Comparison of ENCODE assay signal across 10 cellular contexts in the genomic region with DNA sequence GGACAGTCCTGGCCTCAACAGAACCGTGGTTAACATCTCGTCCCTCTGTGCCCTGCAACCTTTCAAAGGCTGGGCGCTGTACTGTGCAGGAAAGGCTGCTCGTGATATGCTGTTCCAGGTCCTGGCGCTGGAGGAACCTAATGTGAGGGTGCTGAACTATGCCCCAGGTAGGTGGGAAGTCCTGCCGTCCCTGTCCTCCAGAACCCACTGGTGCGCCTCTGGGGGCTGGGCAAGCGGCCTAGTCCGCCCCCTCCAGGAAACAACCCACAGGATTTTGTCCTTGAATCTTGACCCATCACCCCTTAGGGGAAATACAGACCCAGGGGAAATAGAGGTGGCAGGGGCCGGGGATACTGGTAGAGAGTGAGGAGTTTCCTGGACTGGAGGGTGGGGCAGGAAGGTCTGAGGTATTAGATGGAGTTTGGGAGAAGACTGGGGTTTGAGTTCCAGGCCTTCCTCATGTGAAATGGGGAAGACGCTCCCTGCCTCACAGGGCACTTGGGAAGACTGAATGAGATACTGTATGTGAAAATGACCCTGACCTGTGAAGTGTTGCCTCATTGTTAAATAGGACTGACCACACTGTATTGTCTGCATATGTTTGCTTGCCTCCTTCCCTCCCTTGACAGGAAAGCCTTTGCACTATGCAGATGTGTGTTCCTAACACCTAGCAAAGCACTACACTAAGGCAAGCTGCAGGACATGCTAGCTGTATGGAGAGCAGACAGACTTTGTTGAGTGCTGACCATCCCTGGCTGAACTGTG. TPM values are rescaled to one million over a fixed set of nuclear protein-coding genes. Genes with fewer than 3 reads are reported as not detected.
DNase-seq lines count a peak whose midpoint lies in the region; ATAC-seq, FAIRE-seq and TF ChIP-seq lines count a peak whose summit lies in the region.
"Had no signal": no experiment of that assay in that cellular context is flagged by ENCODE, and none has a peak within 500 bp of the region (broad histone marks: within the 10 kb centered on the region; RNA-seq: fewer than 3 reads in every experiment).

No MANE protein-coding gene starts in this region.

- intact Hi-C loops in activated CD4-positive, alpha-beta memory T cell treated with anti-CD3 and anti-CD28 coated beads for 36 hours (cut with micrococcal nuclease) = no loop called here
- intact Hi-C loops in kidney (cut with DNase I) (no loop called here), sciatic nerve (cut with DNase I) (no loop called here)

- no peak for FAIRE-seq in kidney (lab: Jason Lieb, UNC)

- no peaks in the 10 kb centered on the region for H3K9me3 ChIP-seq in kidney (ENCODE audit: control insufficient read depth in 1 of 2, low read length in 2 of 2)
- no peaks in the 10 kb centered on the region for H3K9me3 ChIP-seq in stomach smooth muscle (ENCODE audit: control insufficient read depth in 2 of 2, low read length in 2 of 2)
- H3K9me3 ChIP-seq: Peyer's patch had no signal

- no peak for ATAC-seq in sciatic nerve

- H3K27ac Mint-ChIP-seq in activated CD4-positive, alpha-beta T cell treated with anti-CD3 and anti-CD28 coated beads, Interleukin-2, amount 10 ng/mL, durations not matched to agents 7 days and 5 days = no peak overlapping the region
- no peak overlapping the region for H3K27ac Mint-ChIP-seq in activated CD4-positive, alpha-beta memory T cell treated with anti-CD3 and anti-CD28 coated beads for 36 hours
- H3K27ac Mint-ChIP-seq: memory B cell had no signal

- H3K4me3 ChIP-seq in kidney (ENCODE audit: low read length in 2 of 2) (peak overlapping the region; percentile 30 to 73), stomach smooth muscle (ENCODE audit: low read length in 2 of 2) (peak overlapping the region; percentile 82 to 83), foreskin fibroblast (ENCODE audit: low read depth in 1 of 2, low read length in 2 of 2) (no peak overlapping the region)

- CTCF ChIA-PET in activated CD4-positive, alpha-beta T cell treated with anti-CD3 and anti-CD28 coated beads, Interleukin-2, amount 10 ng/mL, durations not matched to agents 7 days and 5 days (lab: Charles Lee) = interaction anchor here (0.5 to 3.1 kb wide), 8 partner anchors 10 to 289 kb away, joined by 3 to 10 read pairs (median 5); no protein-coding TSS in a partner anchor
- CTCF ChIA-PET in activated CD4-positive, alpha-beta memory T cell treated with anti-CD3 and anti-CD28 coated beads for 36 hours (lab: Charles Lee) = interaction anchor here (0.6 to 3.2 kb wide), 21 partner anchors 9 to 324 kb away, joined by 3 to 40 read pairs (median 6); a partner anchor contains a TSS

- H3K27ac ChIP-seq in kidney (ENCODE audit: low read depth in 2 of 2, low read length in 2 of 2) = no peak overlapping the region
- no peak overlapping the region for H3K27ac ChIP-seq in stomach smooth muscle (ENCODE audit: low read length)

- no peak for DNase-seq in activated CD4-positive, alpha-beta T cell treated with anti-CD3 and anti-CD28 coated beads, Interleukin-2, amount 10 ng/mL, durations not matched to agents 7 days and 5 days
- no peak for DNase-seq in activated CD4-positive, alpha-beta T cell treated with anti-CD3 and anti-CD28 coated beads, Interleukin-2, amount 50 U/mL, for 1 hour
- DNase-seq in activated CD4-positive, alpha-beta memory T cell treated with anti-CD3 and anti-CD28 coated beads for 36 hours = no peak
- DNase-seq in kidney (no peak), sciatic nerve (ENCODE audit: low spot score) (no peak), foreskin fibroblast (no peak), cerebellar cortex (ENCODE audit: low spot score) (no peak)

- no peak for TF ChIP-seq CTCF in kidney (IDR thresholded peaks at IDR 0.05; ENCODE audit: borderline replicate concordance, extremely low read depth, insufficient read depth)
- no peak for TF ChIP-seq CTCF in foreskin fibroblast (IDR thresholded peaks at IDR 0.05; ENCODE audit: low read depth, low read length)

- H3K4me3 Mint-ChIP-seq in activated CD4-positive, alpha-beta T cell treated with anti-CD3 and anti-CD28 coated beads, Interleukin-2, amount 10 ng/mL, durations not matched to agents 7 days and 5 days = peak overlapping the region; percentile 63
- peak overlapping the region; percentile 8 for H3K4me3 Mint-ChIP-seq in activated CD4-positive, alpha-beta memory T cell treated with anti-CD3 and anti-CD28 coated beads for 36 hours

- POLR2A ChIA-PET in activated CD4-positive, alpha-beta T cell treated with anti-CD3 and anti-CD28 coated beads, Interleukin-2, amount 10 ng/mL, durations not matched to agents 7 days and 5 days (lab: Charles Lee) = no interaction called here
- POLR2A ChIA-PET in activated CD4-positive, alpha-beta memory T cell treated with anti-CD3 and anti-CD28 coated beads for 36 hours (lab: Charles Lee) = no interaction called here

- peaks cover 3% of the 10 kb centered on the region for H3K4me1 Mint-ChIP-seq in activated CD4-positive, alpha-beta T cell treated with anti-CD3 and anti-CD28 coated beads, Interleukin-2, amount 10 ng/mL, durations not matched to agents 7 days and 5 days
- H3K4me1 Mint-ChIP-seq in activated CD4-positive, alpha-beta memory T cell treated with anti-CD3 and anti-CD28 coated beads for 36 hours (ENCODE audit: low read depth) = peaks cover 11% of the 10 kb centered on the region

- H3K9me3 Mint-ChIP-seq in activated CD4-positive, alpha-beta T cell treated with anti-CD3 and anti-CD28 coated beads, Interleukin-2, amount 10 ng/mL, durations not matched to agents 7 days and 5 days = no peaks in the 10 kb centered on the region
- H3K9me3 Mint-ChIP-seq in activated CD4-positive, alpha-beta memory T cell treated with anti-CD3 and anti-CD28 coated beads for 36 hours = no peaks in the 10 kb centered on the region
- H3K9me3 Mint-ChIP-seq: memory B cell had no signal

- peaks cover 5 to 23% of the 10 kb centered on the region in 2 donors for H3K4me1 ChIP-seq in kidney (ENCODE audit: control insufficient read depth in 1 of 2, insufficient read depth in 1 of 2, low read depth in 1 of 2, low read length in 2 of 2)
- peaks cover 37% of the 10 kb centered on the region for H3K4me1 ChIP-seq in stomach smooth muscle (ENCODE audit: control insufficient read depth, insufficient read depth, low read length)

- peaks cover 49% of the 10 kb centered on the region for H3K27me3 Mint-ChIP-seq in activated CD4-positive, alpha-beta T cell treated with anti-CD3 and anti-CD28 coated beads, Interleukin-2, amount 10 ng/mL, durations not matched to agents 7 days and 5 days
- H3K27me3 Mint-ChIP-seq in activated CD4-positive, alpha-beta memory T cell treated with anti-CD3 and anti-CD28 coated beads for 36 hours = peaks cover 66% of the 10 kb centered on the region

- H3K36me3 ChIP-seq in kidney (ENCODE audit: control insufficient read depth in 1 of 2, insufficient read depth in 2 of 2, low read length in 2 of 2) (peaks cover 5 to 7% of the 10 kb centered on the region in 2 donors), stomach smooth muscle (ENCODE audit: control insufficient read depth in 2 of 2, insufficient read depth in 2 of 2, low read length in 2 of 2) (peaks cover 8 to 12% of the 10 kb centered on the region in 2 donors)

- peaks cover 0 to 2% of the 10 kb centered on the region in 2 donors for H3K27me3 ChIP-seq in stomach smooth muscle (ENCODE audit: control insufficient read depth in 1 of 2, insufficient read depth in 2 of 2, low read length in 2 of 2)
- H3K27me3 ChIP-seq: Peyer's patch had no signal

- H3K36me3 Mint-ChIP-seq in activated CD4-positive, alpha-beta T cell treated with anti-CD3 and anti-CD28 coated beads, Interleukin-2, amount 10 ng/mL, durations not matched to agents 7 days and 5 days (ENCODE audit: low read depth) = no peaks in the 10 kb centered on the region
- H3K36me3 Mint-ChIP-seq in activated CD4-positive, alpha-beta memory T cell treated with anti-CD3 and anti-CD28 coated beads for 36 hours = peaks cover 4% of the 10 kb centered on the region
- H3K36me3 Mint-ChIP-seq: memory B cell had no signal

- peak overlapping the region in 1 of 2 donors; percentile 54 for H3K9ac ChIP-seq in kidney (ENCODE audit: low read length in 2 of 2)
- H3K9ac ChIP-seq in stomach smooth muscle (ENCODE audit: low read length in 2 of 2) = peak overlapping the region in 1 of 2 donors; percentile 55

RNA-seq across cellular contexts. Expression of a gene that starts 1.4 kb away (rescaled TPM):
- total RNA-seq in activated CD4-positive, alpha-beta T cell treated with anti-CD3 and anti-CD28 coated beads, Interleukin-2, amount 10 ng/mL, durations not matched to agents 7 days and 5 days = under 1 TPM; 0.12 to 0.44 TPM
- total RNA-seq in activated CD4-positive, alpha-beta memory T cell treated with anti-CD3 and anti-CD28 coated beads for 36 hours = 1 to 10 TPM; 7.1 to 8.5 TPM
- total RNA-seq in kidney (29.9 TPM), sciatic nerve (14.4 TPM)
- 102 TPM for polyA plus RNA-seq in kidney (ENCODE audit: insufficient read depth, low read depth, low replicate concordance)

RNA-seq across cellular contexts. Expression of a gene that starts 28.7 kb away (rescaled TPM):
- not detected for total RNA-seq in activated CD4-positive, alpha-beta T cell treated with anti-CD3 and anti-CD28 coated beads, Interleukin-2, amount 10 ng/mL, durations not matched to agents 7 days and 5 days
- not detected for total RNA-seq in activated CD4-positive, alpha-beta memory T cell treated with anti-CD3 and anti-CD28 coated beads for 36 hours
- total RNA-seq in kidney (19.6 TPM), sciatic nerve (not detected)
- 132 TPM for polyA plus RNA-seq in kidney (ENCODE audit: insufficient read depth, low read depth, low replicate concordance)

Comparison
In these comparisons a context has a peak if more than half of its experiments do, and no peak if none do; other contexts are left out.
1. H3K4me3 ChIP-seq: peak in kidney (2 of 2) and stomach smooth muscle (2 of 2); none in foreskin fibroblast (0 of 2).
2. RNA of a gene that starts 1.4 kb away (total RNA-seq): 29.9 TPM in kidney (single experiment), 14.4 TPM in sciatic nerve (single experiment) and 7.1 to 8.5 TPM in activated CD4-positive, alpha-beta memory T cell treated with anti-CD3 and anti-CD28 coated beads for 36 hours; 0.12 to 0.44 TPM in activated CD4-positive, alpha-beta T cell treated with anti-CD3 and anti-CD28 coated beads, Interleukin-2, amount 10 ng/mL, durations not matched to agents 7 days and 5 days; every median in the first group is over 4 times any median in the second.
3. RNA of a gene that starts 28.7 kb away (total RNA-seq): 19.6 TPM in kidney (single experiment); not detected in activated CD4-positive, alpha-beta memory T cell treated with anti-CD3 and anti-CD28 coated beads for 36 hours, not detected in activated CD4-positive, alpha-beta T cell treated with anti-CD3 and anti-CD28 coated beads, Interleukin-2, amount 10 ng/mL, durations not matched to agents 7 days and 5 days and not detected in sciatic nerve (single experiment); every median in the first group is over 10 times any median in the second.